In genomic region chr6:105591053-105591452, GRCh38 we compare ENCODE assay signal across 8 cellular contexts.
DNase-seq lines count a peak whose midpoint lies in the region; ATAC-seq, FAIRE-seq and TF ChIP-seq lines count a peak whose summit lies in the region.

No MANE protein-coding gene starts in this region.

- no peak overlapping the region for H3K4me3 ChIP-seq in stomach

- WGBS in stomach, 5 donors, result 87 to 92% (median 90%) methylated on average over 2 of the region's 2 CpGs

- no peak for TF ChIP-seq CTCF in stomach (IDR thresholded peaks at IDR 0.05)

- no peaks in the 10 kb centered on the region for H3K36me3 ChIP-seq in stomach

- TF ChIP-seq POLR2A in GM12892 (IDR thresholded peaks at IDR 0.05; ENCODE audit: low read depth, low read length), result 0 out of 2 replicates have a peak, but pooled peaks have one; percentile 28
- no peak for TF ChIP-seq POLR2A in stomach (IDR thresholded peaks at IDR 0.05)

- DNase-seq in GM12892 (ENCODE audit: insufficient read length), result no peak
- peak; percentile 86 for DNase-seq in M059J (ENCODE audit: low read depth)
- DNase-seq in DMS53 (lab: John Stamatoyannopoulos, UW), result no peak
- DNase-seq in COR-L47 (lab: John Stamatoyannopoulos, UW), result no peak
- no peak for DNase-seq in NCI-H2196 (lab: John Stamatoyannopoulos, UW; ENCODE audit: unreplicated experiment)
- DNase-seq in stomach, result no peak

- TF ChIP-seq EP300 in stomach (IDR thresholded peaks at IDR 0.05), result no peak

- no peaks in the 10 kb centered on the region for H3K27me3 ChIP-seq in stomach

- FAIRE-seq in GM12892 (lab: Jason Lieb, UNC), result peak; percentile 94

- peak; percentile 91 for ATAC-seq in GM21737 (IDR thresholded peaks at IDR 0.05; ENCODE audit: unreplicated experiment)
- ATAC-seq in esophagus mucosa, result peak; percentile 72

- no peak overlapping the region for H3K27ac ChIP-seq in stomach

- H3K9me3 ChIP-seq in stomach, result no peaks in the 10 kb centered on the region

- H3K4me1 ChIP-seq in stomach, result peaks cover 0 to 35% (median 15%) of the 10 kb centered on the region in 4 donors

- intact Hi-C loops in stomach (cut with DNase I; ENCODE audit: low total_unique reads), result no loop called here
